ENCODE assay signal across 22 cellular contexts in genomic region chrX:7389576-7389975, GRCh38.
"Had no signal": no experiment of that assay in that cellular context is flagged by ENCODE, and none has a peak within 500 bp of the region (broad histone marks: within the 10 kb centered on the region; RNA-seq: fewer than 3 reads in every experiment).

No MANE protein-coding gene starts in this region.

- H3K4me3 ChIP-seq: esophagus squamous epithelium, heart right ventricle, left lung, mucosa of descending colon, neural progenitor cell, prostate gland, right atrium auricular region, tibial artery, upper lobe of left lung had no signal

- H3K36me3 ChIP-seq: esophagus squamous epithelium, heart right ventricle, left lung, neural progenitor cell, prostate gland, right atrium auricular region, tibial artery, upper lobe of left lung had no signal

- H3K4me2 ChIP-seq: neural progenitor cell had no signal

- H2AFZ ChIP-seq: neural progenitor cell had no signal

- H3K27me3 ChIP-seq: esophagus squamous epithelium, heart right ventricle, left lung, neural progenitor cell, right atrium auricular region, tibial artery, upper lobe of left lung had no signal

- DNase-seq: cortex of kidney; effector memory CD8-positive, alpha-beta T cell; erythroblast; esophagus squamous epithelium; foreskin melanocyte; glutamatergic neuron; heart right ventricle; hippocampal formation; left cardiac atrium; left lung; mesenchymal stem cell; mucosa of descending colon; naive thymus-derived CD4-positive, alpha-beta T cell; small intestine; stimulated activated CD4-positive, alpha-beta T cell treated with anti-CD3 and anti-CD28 coated beads, Interleukin-15, amount 100 ng/mL, for 24 hours; stimulated activated CD4-positive, alpha-beta T cell treated with anti-CD3 and anti-CD28 coated beads, Interleukin-2, amount 100 ng/mL, for 48 hours; stimulated activated naive B cell treated with anti-CD40 and anti-IgM and Interleukin-4, amounts not matched to agents 10 μg/mL and 1 μg/mL and 100 μg/mL, for 72 hours; tibial artery; upper lobe of left lung had no signal

- H3K9ac ChIP-seq: neural progenitor cell had no signal

- H3K4me1 ChIP-seq: esophagus squamous epithelium, heart right ventricle, left lung, neural progenitor cell, prostate gland, right atrium auricular region, tibial artery, upper lobe of left lung had no signal

- ATAC-seq: effector memory CD8-positive, alpha-beta T cell; heart right ventricle; left cardiac atrium; left lung; mucosa of descending colon; naive thymus-derived CD4-positive, alpha-beta T cell; stimulated activated naive B cell treated with anti-CD40 and anti-IgM and Interleukin-4, amounts not matched to agents 10 μg/mL and 1 μg/mL and 100 μg/mL, for 72 hours had no signal

- H3K9me3 ChIP-seq: esophagus squamous epithelium, left lung, mucosa of descending colon, prostate gland, right atrium auricular region, tibial artery, upper lobe of left lung had no signal

- H3K27ac ChIP-seq: esophagus squamous epithelium, heart right ventricle, left lung, neural progenitor cell, prostate gland, right atrium auricular region, tibial artery, upper lobe of left lung had no signal
